In the genomic region with DNA sequence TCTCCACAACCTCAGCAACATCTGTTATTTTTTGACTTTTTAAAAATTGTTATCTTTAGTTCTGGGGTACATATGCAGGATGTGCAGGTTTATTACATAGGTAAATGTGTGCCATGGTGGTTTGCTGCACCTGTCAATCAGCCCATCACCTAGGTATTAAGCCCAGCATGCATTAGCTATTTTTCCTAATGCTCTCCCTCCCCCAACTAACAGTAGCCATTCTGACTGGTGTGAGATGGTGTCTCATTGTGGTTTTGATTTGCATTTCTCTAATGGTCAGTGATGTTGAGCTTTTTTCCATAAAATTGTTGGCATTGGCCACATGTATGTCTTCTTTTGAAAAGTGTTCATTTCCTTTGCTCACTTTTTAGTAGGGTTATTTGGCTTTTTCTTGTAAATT, we compare ENCODE assay signal across 3 cellular contexts. TPM values are rescaled to one million over a fixed set of nuclear protein-coding genes. Genes with fewer than 3 reads are reported as not detected.
"Had no signal": no experiment of that assay in that cellular context is flagged by ENCODE, and none has a peak within 500 bp of the region (broad histone marks: within the 10 kb centered on the region; RNA-seq: fewer than 3 reads in every experiment).

No MANE protein-coding gene starts in this region.

RNA-seq across cellular contexts. Expression of a gene that starts 29.2 kb away (rescaled TPM):
- total RNA-seq: HT-29, HT1080 had no signal
- polyA plus RNA-seq: K562 had no signal
